In the genomic region with DNA sequence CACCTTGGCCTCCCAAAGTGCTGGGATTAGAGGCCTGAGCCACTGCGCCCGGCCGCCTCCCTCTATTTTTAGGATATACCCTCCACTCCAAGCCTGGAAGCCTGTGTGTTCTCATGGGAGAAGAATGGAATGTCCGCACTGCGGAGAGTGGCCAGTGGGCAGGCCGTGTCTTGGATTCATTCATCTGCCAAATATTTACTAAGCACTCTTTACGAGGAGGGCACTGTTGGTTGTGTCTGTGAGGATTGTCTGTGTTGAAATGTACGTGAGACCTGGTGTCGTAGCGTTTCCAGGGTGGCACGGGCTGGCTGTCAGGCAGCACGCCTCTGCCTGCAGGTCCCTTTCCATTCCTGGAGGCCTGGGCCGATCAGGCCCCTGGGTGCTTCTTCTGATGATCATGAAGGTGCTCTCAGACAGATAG, we compare ENCODE assay signal across 13 cellular contexts. TPM values are rescaled to one million over a fixed set of nuclear protein-coding genes. Genes with fewer than 3 reads are reported as not detected.
DNase-seq lines count a peak whose midpoint lies in the region; ATAC-seq, FAIRE-seq and TF ChIP-seq lines count a peak whose summit lies in the region.
"Had no signal": no experiment of that assay in that cellular context is flagged by ENCODE, and none has a peak within 500 bp of the region (broad histone marks: within the 10 kb centered on the region; RNA-seq: fewer than 3 reads in every experiment).

No MANE protein-coding gene starts in this region.

- ATAC-seq in right cardiac atrium, result peak; percentile 86 to 89
- ATAC-seq in GM18868 (IDR thresholded peaks at IDR 0.05; ENCODE audit: unreplicated experiment), result no peak
- ATAC-seq: GM23338 had no signal

- H3K36me3 ChIP-seq in bronchial epithelial cell (ENCODE audit: control insufficient read depth, insufficient read depth, low read length) (peaks cover 24% of the 10 kb centered on the region), stomach smooth muscle (ENCODE audit: control insufficient read depth in 2 of 2, insufficient read depth in 2 of 2, low read length in 2 of 2) (peaks cover 29 to 41% of the 10 kb centered on the region in 2 donors), BE2C (peaks cover 55% of the 10 kb centered on the region)

- H3K9me3 ChIP-seq in right cardiac atrium (ENCODE audit: control insufficient read depth, low read length) (no peaks in the 10 kb centered on the region), stomach smooth muscle (ENCODE audit: control insufficient read depth in 2 of 2, low read length in 2 of 2) (no peaks in the 10 kb centered on the region), BE2C (no peaks in the 10 kb centered on the region)
- H3K9me3 ChIP-seq: colonic mucosa had no signal

- no peak for FAIRE-seq in bronchial epithelial cell (lab: Jason Lieb, UNC)
- FAIRE-seq: GM19239 had no signal

- H3K4me3 ChIP-seq in bronchial epithelial cell (ENCODE audit: low read depth, low read length) (no peak overlapping the region), right cardiac atrium (ENCODE audit: low read length) (no peak overlapping the region), stomach smooth muscle (ENCODE audit: low read length in 2 of 2) (peak overlapping the region in 1 of 2 donors; percentile 15), BE2C (ENCODE audit: low read depth, low read length) (no peak overlapping the region)
- H3K4me3 ChIP-seq: colonic mucosa, GM23338 had no signal

- intact Hi-C loops in activated CD4-positive, alpha-beta memory T cell treated with anti-CD3 and anti-CD28 coated beads for 36 hours (cut with micrococcal nuclease), result no loop called here
- intact Hi-C loops in right cardiac atrium (cut with DNase I), result no loop called here

- CTCF ChIA-PET in activated CD4-positive, alpha-beta memory T cell treated with anti-CD3 and anti-CD28 coated beads, Interleukin-2, amount 10 ng/mL, durations not matched to agents 7 days and 5 days (lab: Charles Lee), result no interaction called here
- CTCF ChIA-PET in activated CD4-positive, alpha-beta memory T cell treated with anti-CD3 and anti-CD28 coated beads for 36 hours (lab: Charles Lee), result interaction anchor here (1.8 kb wide), 1 partner anchor 24 kb away, joined by 4 read pairs; no protein-coding TSS in a partner anchor

- no peaks in the 10 kb centered on the region for H3K9me3 Mint-ChIP-seq in activated CD4-positive, alpha-beta memory T cell treated with anti-CD3 and anti-CD28 coated beads, Interleukin-2, amount 10 ng/mL, durations not matched to agents 7 days and 5 days
- no peaks in the 10 kb centered on the region for H3K9me3 Mint-ChIP-seq in activated CD4-positive, alpha-beta memory T cell treated with anti-CD3 and anti-CD28 coated beads for 36 hours
- H3K9me3 Mint-ChIP-seq: GM23338 had no signal

- POLR2A ChIA-PET in activated CD4-positive, alpha-beta memory T cell treated with anti-CD3 and anti-CD28 coated beads, Interleukin-2, amount 10 ng/mL, durations not matched to agents 7 days and 5 days (lab: Charles Lee), result no interaction called here
- POLR2A ChIA-PET in activated CD4-positive, alpha-beta memory T cell treated with anti-CD3 and anti-CD28 coated beads for 36 hours (lab: Charles Lee), result no interaction called here

- TF ChIP-seq CTCF in bronchial epithelial cell (IDR thresholded peaks at IDR 0.05; ENCODE audit: insufficient read depth, low read length, severe bottlenecking) (no peak), BE2C (IDR thresholded peaks at IDR 0.05; ENCODE audit: low read depth, low read length) (no peak)

- no peaks in the 10 kb centered on the region for H3K27me3 ChIP-seq in bronchial epithelial cell (ENCODE audit: control insufficient read depth, insufficient read depth, low read length)
- H3K27me3 ChIP-seq in right cardiac atrium (ENCODE audit: control insufficient read depth, insufficient read depth), result no peaks in the 10 kb centered on the region
- H3K27me3 ChIP-seq in stomach smooth muscle (ENCODE audit: control insufficient read depth in 1 of 2, insufficient read depth in 2 of 2, low read length in 2 of 2), result no peaks in the 10 kb centered on the region
- no peaks in the 10 kb centered on the region for H3K27me3 ChIP-seq in BE2C
- H3K27me3 ChIP-seq: colonic mucosa had no signal

- H3K4me3 Mint-ChIP-seq in activated CD4-positive, alpha-beta memory T cell treated with anti-CD3 and anti-CD28 coated beads, Interleukin-2, amount 10 ng/mL, durations not matched to agents 7 days and 5 days, result no peak overlapping the region
- no peak overlapping the region for H3K4me3 Mint-ChIP-seq in activated CD4-positive, alpha-beta memory T cell treated with anti-CD3 and anti-CD28 coated beads for 36 hours
- H3K4me3 Mint-ChIP-seq: GM23338 had no signal

- peak overlapping the region; percentile 78 for H3K27ac ChIP-seq in right cardiac atrium (ENCODE audit: low read length)
- peak overlapping the region; percentile 55 for H3K27ac ChIP-seq in stomach smooth muscle (ENCODE audit: low read length)
- H3K27ac ChIP-seq: 22Rv1, colonic mucosa had no signal

- no peaks in the 10 kb centered on the region for H3K27me3 Mint-ChIP-seq in activated CD4-positive, alpha-beta memory T cell treated with anti-CD3 and anti-CD28 coated beads, Interleukin-2, amount 10 ng/mL, durations not matched to agents 7 days and 5 days
- H3K27me3 Mint-ChIP-seq in activated CD4-positive, alpha-beta memory T cell treated with anti-CD3 and anti-CD28 coated beads for 36 hours, result no peaks in the 10 kb centered on the region

- peak overlapping the region; percentile 31 for H3K27ac Mint-ChIP-seq in activated CD4-positive, alpha-beta memory T cell treated with anti-CD3 and anti-CD28 coated beads, Interleukin-2, amount 10 ng/mL, durations not matched to agents 7 days and 5 days
- H3K27ac Mint-ChIP-seq in activated CD4-positive, alpha-beta memory T cell treated with anti-CD3 and anti-CD28 coated beads for 36 hours, result no peak overlapping the region

- peaks cover 83% of the 10 kb centered on the region for H3K36me3 Mint-ChIP-seq in activated CD4-positive, alpha-beta memory T cell treated with anti-CD3 and anti-CD28 coated beads, Interleukin-2, amount 10 ng/mL, durations not matched to agents 7 days and 5 days (ENCODE audit: low read depth)
- peaks cover 71% of the 10 kb centered on the region for H3K36me3 Mint-ChIP-seq in activated CD4-positive, alpha-beta memory T cell treated with anti-CD3 and anti-CD28 coated beads for 36 hours

- no peak for DNase-seq in activated CD4-positive, alpha-beta memory T cell treated with anti-CD3 and anti-CD28 coated beads, Interleukin-2, amount 10 ng/mL, durations not matched to agents 7 days and 5 days
- no peak for DNase-seq in activated CD4-positive, alpha-beta memory T cell treated with anti-CD3 and anti-CD28 coated beads for 36 hours
- peak; percentile 62 for DNase-seq in bronchial epithelial cell (ENCODE audit: low read depth)
- peak; percentile 53 to 80 (median 76) for DNase-seq in right cardiac atrium
- no peak for DNase-seq in BE2C
- no peak for DNase-seq in D341Med (ENCODE audit: low spot score)
- DNase-seq: activated CD4-positive, CD25-positive, alpha-beta regulatory T cell; colonic mucosa had no signal

- H3K4me1 ChIP-seq in right cardiac atrium (ENCODE audit: control insufficient read depth, insufficient read depth, low read length) (peaks cover 22% of the 10 kb centered on the region), stomach smooth muscle (ENCODE audit: control insufficient read depth, insufficient read depth, low read length) (peaks cover 17% of the 10 kb centered on the region), BE2C (no peaks in the 10 kb centered on the region)
- H3K4me1 ChIP-seq: colonic mucosa had no signal

- H3K9ac ChIP-seq in stomach smooth muscle (ENCODE audit: low read length in 2 of 2), result peak overlapping the region in 1 of 2 donors; percentile 13

- 30% methylated on average over 13 of the region's 13 CpGs for WGBS in right cardiac atrium

- peaks cover 7% of the 10 kb centered on the region for H3K4me1 Mint-ChIP-seq in activated CD4-positive, alpha-beta memory T cell treated with anti-CD3 and anti-CD28 coated beads, Interleukin-2, amount 10 ng/mL, durations not matched to agents 7 days and 5 days
- H3K4me1 Mint-ChIP-seq in activated CD4-positive, alpha-beta memory T cell treated with anti-CD3 and anti-CD28 coated beads for 36 hours (ENCODE audit: low read depth), result peaks cover 5% of the 10 kb centered on the region
- H3K4me1 Mint-ChIP-seq: GM23338 had no signal

RNA-seq across cellular contexts. Expression of a gene that starts 19.2 kb away (rescaled TPM):
- 10 to 100 TPM; 70.7 to 75.5 TPM for total RNA-seq in activated CD4-positive, alpha-beta memory T cell treated with anti-CD3 and anti-CD28 coated beads, Interleukin-2, amount 10 ng/mL, durations not matched to agents 7 days and 5 days
- total RNA-seq in activated CD4-positive, alpha-beta memory T cell treated with anti-CD3 and anti-CD28 coated beads for 36 hours, result 10 to 100 TPM; 75.8 to 78.1 TPM
- 22.5 and 25.8 TPM in 2 replicates for total RNA-seq in bronchial epithelial cell
- 10 to 100 TPM; 20.2 to 22.2 (median 20.8) TPM for total RNA-seq in right cardiac atrium
- 13.9 TPM for polyA plus RNA-seq in right cardiac atrium
- 66.0 TPM for polyA plus RNA-seq in BE2C (2012; ENCODE audit: insufficient read depth, insufficient read length, low read depth)

RNA-seq across cellular contexts. Expression of a gene that starts 37.8 kb away (rescaled TPM):
- total RNA-seq in activated CD4-positive, alpha-beta memory T cell treated with anti-CD3 and anti-CD28 coated beads, Interleukin-2, amount 10 ng/mL, durations not matched to agents 7 days and 5 days, result 10 to 100 TPM; 68.7 to 69.8 TPM
- 100 to 1,000 TPM; 162 to 167 TPM for total RNA-seq in activated CD4-positive, alpha-beta memory T cell treated with anti-CD3 and anti-CD28 coated beads for 36 hours
- total RNA-seq in bronchial epithelial cell (10.0 and 13.7 TPM in 2 replicates), right cardiac atrium (10 to 100 TPM in 3 of 4 donors, 1 to 10 TPM in 1; 6.6 to 51.2 (median 11.6) TPM)
- 52.6 TPM for polyA plus RNA-seq in right cardiac atrium
- polyA plus RNA-seq in BE2C (2012; ENCODE audit: insufficient read depth, insufficient read length, low read depth), result 0.52 TPM

Comparison
In these comparisons a context has a peak if more than half of its experiments do, and no peak if none do; other contexts are left out.
1. DNase-seq: peak in bronchial epithelial cell (single experiment) and right cardiac atrium (3 of 3); none in activated CD4-positive, alpha-beta memory T cell treated with anti-CD3 and anti-CD28 coated beads, Interleukin-2, amount 10 ng/mL, durations not matched to agents 7 days and 5 days (single experiment), activated CD4-positive, alpha-beta memory T cell treated with anti-CD3 and anti-CD28 coated beads for 36 hours (single experiment), BE2C (single experiment) and D341Med (single experiment).